Comparison of ENCODE assay signal across 2 cellular contexts in genomic region chr7:155043756-155044155, GRCh38.
A peak's percentile ranks its signal among the peaks of the same experiment; 100 is the strongest.
TF ChIP-seq lines count a peak whose summit lies in the region.

No MANE protein-coding gene starts in this region.

TF ChIP-seq in GM23338, 12 proteins besides CTCF, POLR2A, EP300 and RAD21:
- TF ChIP-seq ZNF114 (CRISPR knock-in tag; IDR thresholded peaks at IDR 0.05): no peak
- no peak for TF ChIP-seq EZH2 (IDR thresholded peaks at IDR 0.05; ENCODE audit: low read depth, unreplicated experiment)
- TF ChIP-seq EZH2phosphoT487 (IDR thresholded peaks at IDR 0.05; ENCODE audit: unreplicated experiment): no peak
- no peak for TF ChIP-seq ETS1 (IDR thresholded peaks at IDR 0.05)
- no peak for TF ChIP-seq NANOG (IDR thresholded peaks at IDR 0.05; ENCODE audit: borderline replicate concordance)
- no peak for TF ChIP-seq ZNF331 (CRISPR knock-in tag; IDR thresholded peaks at IDR 0.05; ENCODE audit: low read depth)

TF ChIP-seq in H1, 55 proteins besides CTCF, POLR2A, EP300 and RAD21:
- TF ChIP-seq BCL11A (IDR thresholded peaks at IDR 0.05; ENCODE audit: low read depth in 2 of 2, low read length in 2 of 2) (no peak), USF2 (IDR thresholded peaks at IDR 0.05; ENCODE audit: low read length) (no peak), TCF12 (IDR thresholded peaks at IDR 0.05; ENCODE audit: low read depth, low read length) (0 out of 2 replicates have a peak, but pooled peaks have one; percentile 57), YY1 (IDR thresholded peaks at IDR 0.05; ENCODE audit: low read depth, low read length) (peak; percentile 43; the same call in 1 of the 2 replicates)
